In genomic region chr13:71638728-71639127, GRCh38 we compare ENCODE assay signal across 16 cellular contexts.
DNase-seq lines count a peak whose midpoint lies in the region; FAIRE-seq and TF ChIP-seq lines count a peak whose summit lies in the region.
"Had no signal": no experiment of that assay in that cellular context is flagged by ENCODE, and none has a peak within 500 bp of the region (broad histone marks: within the 10 kb centered on the region; RNA-seq: fewer than 3 reads in every experiment).

No MANE protein-coding gene starts in this region.

- H3K4me1 Mint-ChIP-seq in nephron, result peaks cover 58% of the 10 kb centered on the region
- H3K4me1 Mint-ChIP-seq: CD4-positive, alpha-beta memory T cell had no signal

- CTCF ChIA-PET in HEK293T (lab: Yijun Ruan, JAX), result interaction anchor here (0.5 kb wide), 1 partner anchor 172 kb away, joined by 3 read pairs; no protein-coding TSS in a partner anchor

- POLR2A ChIA-PET in HEK293T (lab: Yijun Ruan, JAX), result no interaction called here

- peak; percentile 28 for FAIRE-seq in colon (lab: Jason Lieb, UNC)
- FAIRE-seq: A549, HepG2, HTR-8/SVneo had no signal

- H3K27me3 Mint-ChIP-seq in nephron (ENCODE audit: low read depth), result no peaks in the 10 kb centered on the region
- H3K27me3 Mint-ChIP-seq: CD4-positive, alpha-beta memory T cell had no signal

- H3K9me3 Mint-ChIP-seq in nephron, result no peaks in the 10 kb centered on the region
- H3K9me3 Mint-ChIP-seq: H9 had no signal

- H3K36me3 Mint-ChIP-seq in nephron (ENCODE audit: low read depth), result peaks cover 3% of the 10 kb centered on the region
- H3K36me3 Mint-ChIP-seq: CD4-positive, alpha-beta memory T cell had no signal

- no peak overlapping the region for H3K4me3 Mint-ChIP-seq in nephron
- H3K4me3 Mint-ChIP-seq: CD4-positive, alpha-beta memory T cell; H9; HFFc6 had no signal

- TF ChIP-seq CTCF in nephron (IDR thresholded peaks at IDR 0.05; ENCODE audit: unreplicated experiment in 3 of 3), result no peak

- peak overlapping the region; percentile 51 to 87 (median 61) for H3K27ac Mint-ChIP-seq in nephron
- H3K27ac Mint-ChIP-seq: CD4-positive, alpha-beta memory T cell; H9; HFFc6 had no signal

- no peak for DNase-seq in HEK293T (ENCODE audit: extremely low spot score)
- no peak for DNase-seq in NCI-H2227 treated with DMSO at 0.1 percent for 48 hours (lab: John Stamatoyannopoulos, UW)
- no peak for DNase-seq in amniotic stem cell (lab: John Stamatoyannopoulos, UW)
- no peak for DNase-seq in SKM-1 (lab: John Stamatoyannopoulos, UW; ENCODE audit: unreplicated experiment)
- DNase-seq: BE2C; CD4-positive, alpha-beta memory T cell; DMS53; GF-D8; GOT3; H9; HFFc6 had no signal

TF ChIP-seq in HEK293T, 16 proteins besides CTCF, POLR2A, EP300 and RAD21:
- TF ChIP-seq TARDBP (IDR thresholded peaks at IDR 0.05) (no peak), ELF4 (IDR thresholded peaks at IDR 0.05) (no peak), L3MBTL2 (conservative IDR thresholded peaks at IDR 0.05) (no peak), SUZ12 (IDR thresholded peaks at IDR 0.05) (no peak), SP1 (IDR thresholded peaks at IDR 0.05) (no peak), HDGF (IDR thresholded peaks at IDR 0.05; ENCODE audit: borderline replicate concordance) (no peak), FOXM1 (IDR thresholded peaks at IDR 0.05; ENCODE audit: borderline replicate concordance) (no peak), PKNOX1 (IDR thresholded peaks at IDR 0.05) (peak; percentile 38; the same call in 1 of the 2 replicates)
